ENCODE assay signal across 20 cellular contexts in genomic region chr3:46542344-46542743, GRCh38. TPM values are rescaled to one million over a fixed set of nuclear protein-coding genes. Genes with fewer than 3 reads are reported as not detected.
DNase-seq lines count a peak whose midpoint lies in the region; ATAC-seq, FAIRE-seq and TF ChIP-seq lines count a peak whose summit lies in the region.
"Had no signal": no experiment of that assay in that cellular context is flagged by ENCODE, and none has a peak within 500 bp of the region (broad histone marks: within the 10 kb centered on the region; RNA-seq: fewer than 3 reads in every experiment).

No MANE protein-coding gene starts in this region.

- H3K36me3 ChIP-seq in bronchial epithelial cell (ENCODE audit: control insufficient read depth, insufficient read depth, low read length) (no peaks in the 10 kb centered on the region), skeletal muscle satellite cell (ENCODE audit: insufficient read depth, low read length) (peaks cover 12% of the 10 kb centered on the region)
- H3K36me3 ChIP-seq: adrenal gland, BE2C had no signal

- H3K4me1 ChIP-seq in skeletal muscle satellite cell (ENCODE audit: control insufficient read depth, insufficient read depth, low read length), result peaks cover 35% of the 10 kb centered on the region
- H3K4me1 ChIP-seq: adrenal gland, BE2C had no signal

- FAIRE-seq in bronchial epithelial cell (lab: Jason Lieb, UNC), result no peak

- ATAC-seq in GM21619 (IDR thresholded peaks at IDR 0.05; ENCODE audit: unreplicated experiment), result no peak
- ATAC-seq: activated CD8-positive, alpha-beta memory T cell treated with anti-CD3 and anti-CD28 coated beads, Interleukin-2, amount 10 ng/mL, durations not matched to agents 7 days and 5 days had no signal

- peak overlapping the region; percentile 43 for H3K9ac ChIP-seq in skeletal muscle satellite cell (ENCODE audit: low read depth, low read length)

- DNase-seq in DMS53 (lab: John Stamatoyannopoulos, UW), result peak; percentile 22
- no peak for DNase-seq in DMS53 treated with DMSO at 0.1 percent for 48 hours (lab: John Stamatoyannopoulos, UW; ENCODE audit: unreplicated experiment)
- peak; percentile 51 for DNase-seq in M059J (ENCODE audit: low read depth)
- peak; percentile 37 for DNase-seq in bronchial epithelial cell (ENCODE audit: low read depth)
- no peak for DNase-seq in HK-2 (ENCODE audit: unreplicated experiment)
- DNase-seq in COLO829 (ENCODE audit: low spot score), result no peak
- DNase-seq: activated CD4-positive, CD25-positive, alpha-beta regulatory T cell treated with anti-CD3 and anti-CD28 coated beads, Interleukin-2, amount 50 U/mL, for 72 hours; adrenal gland; BE2C; hippocampal formation; NCI-H1930; SIG-M5; stimulated activated CD4-positive, alpha-beta T cell treated with anti-CD3 and anti-CD28 coated beads, Interleukin-12 subunit alpha, Interleukin-12 subunit beta, amount 100 ng/mL, for 4 hours; T-helper 9 cell had no signal

- H3K4me2 ChIP-seq in skeletal muscle satellite cell (ENCODE audit: low read length), result peak overlapping the region; percentile 48
- H3K4me2 ChIP-seq: GM23338 had no signal

- no peaks in the 10 kb centered on the region for H3K9me3 ChIP-seq in skeletal muscle satellite cell (replicated peaks; ENCODE audit: low read length)
- H3K9me3 ChIP-seq: adrenal gland, BE2C had no signal

- H3K4me3 ChIP-seq in bronchial epithelial cell (ENCODE audit: low read depth, low read length), result no peak overlapping the region
- no peak overlapping the region for H3K4me3 ChIP-seq in skeletal muscle satellite cell (ENCODE audit: low read length)
- H3K4me3 ChIP-seq: adrenal gland, GM23338 had no signal

- TF ChIP-seq CTCF in bronchial epithelial cell (IDR thresholded peaks at IDR 0.05; ENCODE audit: insufficient read depth, low read length, severe bottlenecking), result no peak

- H3K27me3 ChIP-seq in bronchial epithelial cell (ENCODE audit: control insufficient read depth, insufficient read depth, low read length) (no peaks in the 10 kb centered on the region), skeletal muscle satellite cell (ENCODE audit: control insufficient read depth, insufficient read depth, low read length) (no peaks in the 10 kb centered on the region)
- H3K27me3 ChIP-seq: adrenal gland, BE2C had no signal

RNA-seq across cellular contexts. Expression of gene LRRC2, which starts 23.8 kb away (rescaled TPM):
- total RNA-seq in M059J (2014; rRNA removed; shearing (Covaris generic)), result 0.17 and 1.1 TPM in 2 replicates
- under 0.01 and 0.26 TPM in 2 replicates for total RNA-seq in bronchial epithelial cell
- under 0.01 and 0.25 TPM in 2 replicates for total RNA-seq in skeletal muscle satellite cell (2012; rRNA removed)

RNA-seq across cellular contexts. Expression of gene RTP3, which starts 44.6 kb away (rescaled TPM):
- total RNA-seq in M059J (2014; rRNA removed; shearing (Covaris generic)), result 0.20 and 0.81 TPM in 2 replicates
- total RNA-seq in bronchial epithelial cell, result not detected in 2 replicates
- not detected in 2 replicates for total RNA-seq in skeletal muscle satellite cell (2012; rRNA removed)
- total RNA-seq: activated CD8-positive, alpha-beta memory T cell treated with anti-CD3 and anti-CD28 coated beads, Interleukin-2, amount 10 ng/mL, durations not matched to agents 7 days and 5 days; adrenal gland; cerebellum; GM23338; pulmonary artery endothelial cell had no signal

Comparison
In these comparisons a context has a peak if more than half of its experiments do, and no peak if none do; other contexts are left out.
1. DNase-seq: peak in DMS53 (single experiment), M059J (single experiment) and bronchial epithelial cell (single experiment); none in DMS53 treated with DMSO at 0.1 percent for 48 hours (single experiment), HK-2 (single experiment) and COLO829 (single experiment).